In the genomic region with DNA sequence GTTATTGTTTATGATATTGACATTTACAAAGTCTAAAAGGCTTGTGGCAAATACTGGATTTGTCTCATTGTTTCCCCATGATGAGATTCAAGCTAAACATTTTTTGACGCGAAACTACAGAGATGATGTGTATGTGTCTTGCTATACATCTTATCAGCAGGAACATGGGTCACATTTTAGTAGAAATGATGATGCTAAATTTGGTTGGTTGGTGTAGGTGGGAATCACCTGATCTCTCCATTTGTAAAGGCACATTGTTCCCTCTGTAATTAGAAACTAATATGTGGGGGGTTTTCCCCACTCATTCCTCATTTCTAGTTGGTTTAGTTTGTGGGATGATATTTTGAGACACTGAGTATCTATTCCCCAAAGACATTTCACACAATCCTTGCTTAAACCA, we compare ENCODE assay signal across 5 cellular contexts. TPM values are rescaled to one million over a fixed set of nuclear protein-coding genes. Genes with fewer than 3 reads are reported as not detected.
DNase-seq lines count a peak whose midpoint lies in the region; ATAC-seq, FAIRE-seq and TF ChIP-seq lines count a peak whose summit lies in the region.
"Not testable (repeated sequence)": the region's sequence is repeated elsewhere in the genome, so short reads cannot be mapped to it uniquely, and the experiment has no call there.

No MANE protein-coding gene starts in this region.

- H4K20me1 ChIP-seq in K562 (replicated peaks; ENCODE audit: control insufficient read depth, insufficient read depth, low read length); keratinocyte (ENCODE audit: control insufficient read depth, extremely low read depth, insufficient read depth, low read length): not testable (repeated sequence)

- POLR2A ChIA-PET in A549 (lab: Yijun Ruan, JAX); K562 (lab: Yijun Ruan, JAX): not testable (repeated sequence)

- not testable (repeated sequence) for H2AFZ ChIP-seq in K562 (ENCODE audit: low read depth, low read length); keratinocyte (ENCODE audit: control insufficient read depth, low read length)

- not testable (repeated sequence) for H3K4me3 Mint-ChIP-seq in activated T-helper 17 cell treated with anti-CD3 and anti-CD28 coated beads, Interleukin-2, amount 50 U/mL, for 72 hours; stimulated activated effector memory CD8-positive, alpha-beta T cell treated with anti-CD3 and anti-CD28 coated beads, Interleukin-12 subunit alpha, Interleukin-12 subunit beta, amount 100 ng/mL, for 72 hours

- TF ChIP-seq RAD21 in A549 (conservative IDR thresholded peaks at IDR 0.05 in 1 of 2, IDR thresholded peaks at IDR 0.05 in 1 of 2); K562 (CRISPR knock-in tag; conservative IDR thresholded peaks at IDR 0.05 in 1 of 2, IDR thresholded peaks at IDR 0.05 in 1 of 2): not testable (repeated sequence)

- H3K27ac Mint-ChIP-seq in activated T-helper 17 cell treated with anti-CD3 and anti-CD28 coated beads, Interleukin-2, amount 50 U/mL, for 72 hours; stimulated activated effector memory CD8-positive, alpha-beta T cell treated with anti-CD3 and anti-CD28 coated beads, Interleukin-12 subunit alpha, Interleukin-12 subunit beta, amount 100 ng/mL, for 72 hours: not testable (repeated sequence)

- not testable (repeated sequence) for ATAC-seq in A549, K562
- peak; percentile 14 for ATAC-seq in activated T-helper 17 cell treated with anti-CD3 and anti-CD28 coated beads, Interleukin-2, amount 50 U/mL, for 72 hours (replicated peaks)
- ATAC-seq in stimulated activated effector memory CD8-positive, alpha-beta T cell treated with anti-CD3 and anti-CD28 coated beads, Interleukin-12 subunit alpha, Interleukin-12 subunit beta, amount 100 ng/mL, for 72 hours = peak; percentile 57

- TF ChIP-seq POLR2A in A549 (IDR thresholded peaks at IDR 0.05; ENCODE audit: low read length); K562 (conservative IDR thresholded peaks at IDR 0.05): not testable (repeated sequence)

- intact Hi-C loops in K562 (cut with micrococcal nuclease) = not testable (repeated sequence)

- not testable (repeated sequence) for H3K79me2 ChIP-seq in K562 (ENCODE audit: control insufficient read depth, insufficient read depth, low read length); keratinocyte (ENCODE audit: control insufficient read depth, insufficient read depth, low read length)

- dilution Hi-C loops in keratinocyte (cut with MboI; ENCODE audit: extremely low pct_ligation_motif_present, low sequenced_read_pairs) = not testable (repeated sequence)

- H3K27ac ChIP-seq in A549; K562 (ENCODE audit: extremely low read depth, low read depth, low read length); keratinocyte (ENCODE audit: control insufficient read depth, insufficient read depth, low read length): not testable (repeated sequence)

- not testable (repeated sequence) for H3K9ac ChIP-seq in K562 (ENCODE audit: insufficient read depth in 1 of 2, low read depth in 2 of 2, low read length in 2 of 2); keratinocyte (ENCODE audit: control insufficient read depth, extremely low read depth, insufficient read depth, low read length)

- H3K4me1 ChIP-seq in A549; K562 (replicated peaks in 1 of 2; ENCODE audit: control insufficient read depth in 2 of 2, insufficient read depth in 2 of 2, low read length in 2 of 2); keratinocyte (ENCODE audit: control insufficient read depth, extremely low read depth, insufficient read depth, low read length): not testable (repeated sequence)

- not testable (repeated sequence) for DNase-seq in A549 (ENCODE audit: low read depth in 1 of 2, low spot score in 1 of 2); K562 (ENCODE audit: extremely low read depth in 1 of 4, low spot score in 3 of 4); keratinocyte (ENCODE audit: low read depth, low spot score); stimulated activated effector memory CD8-positive, alpha-beta T cell treated with anti-CD3 and anti-CD28 coated beads, Interleukin-12 subunit alpha, Interleukin-12 subunit beta, amount 100 ng/mL, for 72 hours (ENCODE audit: low spot score in 2 of 2)

- in situ Hi-C loops in K562 (cut with MboI) = not testable (repeated sequence)

- not testable (repeated sequence) for H3K27me3 ChIP-seq in K562 (ENCODE audit: control insufficient read depth in 2 of 2, insufficient read depth in 2 of 2, low read length in 2 of 2); keratinocyte (ENCODE audit: control insufficient read depth, extremely low read depth, insufficient read depth, low read length)

- not testable (repeated sequence) for TF ChIP-seq EP300 in A549 (IDR thresholded peaks at IDR 0.05); K562 (IDR thresholded peaks at IDR 0.05; ENCODE audit: low read length)

- not testable (repeated sequence) for H3K4me2 ChIP-seq in A549; K562 (ENCODE audit: insufficient read depth, low read length); keratinocyte (ENCODE audit: control insufficient read depth, extremely low read depth, insufficient read depth, low read depth, low read length)

- not testable (repeated sequence) for H3K36me3 ChIP-seq in K562 (ENCODE audit: control insufficient read depth, insufficient read depth, low read length); keratinocyte (ENCODE audit: control insufficient read depth in 2 of 2, extremely low read depth in 1 of 2, insufficient read depth in 2 of 2, low read length in 2 of 2)

- TF ChIP-seq CTCF in A549 (IDR thresholded peaks at IDR 0.05); K562 (IDR thresholded peaks at IDR 0.05 in 2 of 3, conservative IDR thresholded peaks at IDR 0.05 in 1 of 3; ENCODE audit: insufficient read depth in 2 of 3, low read depth in 1 of 3, low read length in 3 of 3); keratinocyte (optimal IDR thresholded peaks at IDR 0.05 in 1 of 3, IDR thresholded peaks at IDR 0.05 in 1 of 3, conservative IDR thresholded peaks at IDR 0.05 in 1 of 3; ENCODE audit: extremely low read depth in 1 of 3, insufficient read depth in 2 of 3, low read length in 3 of 3): not testable (repeated sequence)

- H3K36me3 Mint-ChIP-seq in activated T-helper 17 cell treated with anti-CD3 and anti-CD28 coated beads, Interleukin-2, amount 50 U/mL, for 72 hours (ENCODE audit: low read depth) = peaks cover 21% of the 10 kb centered on the region
- peaks cover 29% of the 10 kb centered on the region for H3K36me3 Mint-ChIP-seq in stimulated activated effector memory CD8-positive, alpha-beta T cell treated with anti-CD3 and anti-CD28 coated beads, Interleukin-12 subunit alpha, Interleukin-12 subunit beta, amount 100 ng/mL, for 72 hours

- not testable (repeated sequence) for H3K4me1 Mint-ChIP-seq in activated T-helper 17 cell treated with anti-CD3 and anti-CD28 coated beads, Interleukin-2, amount 50 U/mL, for 72 hours; stimulated activated effector memory CD8-positive, alpha-beta T cell treated with anti-CD3 and anti-CD28 coated beads, Interleukin-12 subunit alpha, Interleukin-12 subunit beta, amount 100 ng/mL, for 72 hours

- H3K9me3 Mint-ChIP-seq in activated T-helper 17 cell treated with anti-CD3 and anti-CD28 coated beads, Interleukin-2, amount 50 U/mL, for 72 hours; stimulated activated effector memory CD8-positive, alpha-beta T cell treated with anti-CD3 and anti-CD28 coated beads, Interleukin-12 subunit alpha, Interleukin-12 subunit beta, amount 100 ng/mL, for 72 hours: not testable (repeated sequence)

- not testable (repeated sequence) for H3K27me3 Mint-ChIP-seq in activated T-helper 17 cell treated with anti-CD3 and anti-CD28 coated beads, Interleukin-2, amount 50 U/mL, for 72 hours

- BruUV-seq in K562 (replicated peaks; lab: Mats Ljungman, UMichigan) = not testable (repeated sequence)

- H3K9me1 ChIP-seq in K562 (ENCODE audit: control insufficient read depth, insufficient read depth, low read length); keratinocyte (ENCODE audit: control insufficient read depth, extremely low read depth, insufficient read depth, low read length): not testable (repeated sequence)

- H3K4me3 ChIP-seq in A549; K562; keratinocyte (ENCODE audit: control insufficient read depth in 2 of 3, extremely low read depth in 1 of 3, insufficient read depth in 2 of 3, low read depth in 1 of 3, low read length in 3 of 3): not testable (repeated sequence)

- peak; percentile 28 for FAIRE-seq in A549 (lab: Jason Lieb, UNC)
- peak; percentile 70 for FAIRE-seq in K562 (lab: Jason Lieb, UNC)
- FAIRE-seq in keratinocyte (lab: Jason Lieb, UNC) = peak; percentile 44

- CTCF ChIA-PET in A549 (lab: Yijun Ruan, JAX); K562 (lab: Yijun Ruan, JAX; ENCODE audit: low intra/inter-chr PET ratio): not testable (repeated sequence)

- WGBS in A549 (ENCODE audit: missing lambda C conversion rate) = 99% methylated on average over 2 of the region's 2 CpGs
- WGBS in K562 (ENCODE audit: insufficient coverage, low coverage, missing lambda C conversion rate) = 84% methylated on average over 2 of the region's 2 CpGs

- H3K9me3 ChIP-seq in A549; K562 (replicated peaks; ENCODE audit: control insufficient read depth, insufficient read depth, low read depth, low read length); keratinocyte (ENCODE audit: control insufficient read depth, low read depth, low read length): not testable (repeated sequence)

RNA-seq across cellular contexts. Expression of a gene that starts 32.6 kb away (rescaled TPM):
- polyA plus RNA-seq in A549 (2011; rRNA removed) (4.5 and 4.6 TPM in 2 replicates), A549 (2017; fragmentation: RNase III; extraction: RNeasy Plus Mini Kit Qiagen cat#74134 plus additional on column Dnase treatment) (2.5 to 2.8 TPM (median 2.7 TPM) in 3 replicates), K562 (2011; rRNA removed) (7.2 and 10.0 TPM in 2 replicates), K562 (2014; fragmentation: Illumina TruSeq; extraction: Trizol) (7.3 and 9.1 TPM in 2 replicates), K562 (2014; fragmentation: Nextera tagmentation; extraction: Ambion mirVana) (1 to 10 TPM; 5.8 to 9.8 TPM), K562 (2014; rRNA removed) (6.2 and 7.2 TPM in 2 replicates), keratinocyte (1.4 to 2.5 TPM (median 1.9 TPM) in 3 replicates)
- 1.7 and 2.0 TPM in 2 replicates for polyA plus RNA-seq in A549 (2012; cell fraction: cytosol; rRNA removed)
- polyA plus RNA-seq in A549 (2012; cell fraction: nucleus; rRNA removed) = 2.0 and 2.3 TPM in 2 replicates
- 5.2 and 5.4 TPM in 2 replicates for polyA minus RNA-seq in A549 (2011; rRNA and poly(A)+ RNA removed)
- total RNA-seq in activated T-helper 17 cell treated with anti-CD3 and anti-CD28 coated beads, Interleukin-2, amount 50 U/mL, for 72 hours = 1 to 10 TPM; 2.0 to 2.9 TPM
- total RNA-seq in K562 (2011; cell fraction: chromatin; rRNA removed; ENCODE audit: low replicate concordance) = 55.6 and 75.9 TPM in 2 replicates
- total RNA-seq in K562 (2011; cell fraction: nucleolus; rRNA removed) = 29.4 and 32.8 TPM in 2 replicates
- total RNA-seq in K562 (2011; cell fraction: nucleoplasm; rRNA removed) = 32.4 and 37.9 TPM in 2 replicates
- total RNA-seq in K562 (2014; rRNA removed) (9.4 and 10.2 TPM in 2 replicates), K562 (2014; rRNA removed; fragmentation: Illumina TruSeq; extraction: Trizol) (12.9 TPM in 2 replicates), K562 (2015; rRNA removed; fragmentation: Illumina TruSeq; extraction: Trizol) (13.6 and 14.7 TPM in 2 replicates), K562 (2021) (7.7 and 9.8 TPM in 2 replicates)
- polyA plus RNA-seq in K562 (2011; cell fraction: cytosol; rRNA removed) = 3.7 and 4.5 TPM in 2 replicates
- 5.4 and 5.5 TPM in 2 replicates for polyA plus RNA-seq in K562 (2011; cell fraction: nucleus; rRNA removed)
- 5.4 and 5.7 TPM in 2 replicates for polyA plus RNA-seq in K562 (2012)
- polyA minus RNA-seq in K562 (2011; rRNA and poly(A)+ RNA removed) = 29.4 and 37.8 TPM in 2 replicates
- 5.4 and 7.9 TPM in 2 replicates for polyA minus RNA-seq in K562 (2011; cell fraction: cytosol; rRNA and poly(A)+ RNA removed)
- 13.6 and 21.1 TPM in 2 replicates for polyA minus RNA-seq in K562 (2011; cell fraction: nucleus; rRNA and poly(A)+ RNA removed)
- polyA plus RNA-seq in keratinocyte (2011; ENCODE audit: low read depth) = 3.0 TPM
- polyA plus RNA-seq in keratinocyte (2011; cell fraction: cytosol; rRNA removed) = 0.99 and 1.1 TPM in 2 replicates
- 4.2 and 4.7 TPM in 2 replicates for polyA plus RNA-seq in keratinocyte (2011; cell fraction: nucleus; rRNA removed)
- 1.0 and 1.2 TPM in 2 replicates for polyA plus RNA-seq in keratinocyte (2012; ENCODE audit: low replicate concordance)
- polyA minus RNA-seq in keratinocyte = 4.3 to 8.1 TPM (median 7.7 TPM) in 3 replicates
- 1.7 TPM for polyA minus RNA-seq in keratinocyte (2011; cell fraction: cytosol; rRNA and poly(A)+ RNA removed)
- polyA minus RNA-seq in keratinocyte (2011; cell fraction: nucleus; rRNA and poly(A)+ RNA removed) = 4.1 and 6.4 TPM in 2 replicates
